Comparison of ENCODE assay signal across 1 cellular context in the genomic region with DNA sequence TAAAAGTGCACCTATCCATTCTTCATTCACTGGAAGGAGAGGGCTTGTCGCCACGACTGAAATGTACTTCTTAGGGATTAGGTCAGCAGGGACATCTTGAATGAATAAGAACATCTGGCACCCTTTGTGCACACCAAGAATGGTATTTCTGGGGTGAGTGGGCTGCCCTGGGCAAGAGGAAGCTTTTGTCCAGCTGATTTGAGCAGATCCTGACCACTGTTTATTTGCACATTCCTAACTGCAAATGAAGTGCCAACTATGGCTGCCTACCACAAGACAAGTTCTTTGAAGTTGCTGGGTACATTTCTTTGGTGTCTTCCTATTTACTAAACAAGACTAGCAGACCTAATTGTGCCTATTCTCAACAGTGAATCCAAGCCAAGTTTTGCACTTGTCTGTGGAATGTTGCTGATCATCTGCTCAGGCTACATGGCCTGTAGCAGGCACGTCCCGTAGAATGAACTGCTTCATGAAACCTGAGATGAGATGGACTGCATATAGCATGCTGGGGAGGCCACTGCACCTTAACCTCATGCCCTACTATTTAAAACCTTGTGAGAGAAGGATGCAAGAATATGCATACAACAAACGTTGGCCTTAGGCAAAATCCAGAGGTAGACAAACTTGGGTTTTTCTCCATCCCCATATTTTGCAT.
TF ChIP-seq lines count a peak whose summit lies in the region.

No MANE protein-coding gene starts in this region.

TF ChIP-seq in SK-N-SH treated with all-trans-retinoic acid at 6 μM for 48 hours, 23 proteins besides CTCF, POLR2A, EP300 and RAD21 (continued from another document):
- no peak for TF ChIP-seq GLIS3 (CRISPR knock-in tag; IDR thresholded peaks at IDR 0.05)
- no peak for TF ChIP-seq ZNF8 (CRISPR knock-in tag; IDR thresholded peaks at IDR 0.05)
- TF ChIP-seq, protein P1, sequence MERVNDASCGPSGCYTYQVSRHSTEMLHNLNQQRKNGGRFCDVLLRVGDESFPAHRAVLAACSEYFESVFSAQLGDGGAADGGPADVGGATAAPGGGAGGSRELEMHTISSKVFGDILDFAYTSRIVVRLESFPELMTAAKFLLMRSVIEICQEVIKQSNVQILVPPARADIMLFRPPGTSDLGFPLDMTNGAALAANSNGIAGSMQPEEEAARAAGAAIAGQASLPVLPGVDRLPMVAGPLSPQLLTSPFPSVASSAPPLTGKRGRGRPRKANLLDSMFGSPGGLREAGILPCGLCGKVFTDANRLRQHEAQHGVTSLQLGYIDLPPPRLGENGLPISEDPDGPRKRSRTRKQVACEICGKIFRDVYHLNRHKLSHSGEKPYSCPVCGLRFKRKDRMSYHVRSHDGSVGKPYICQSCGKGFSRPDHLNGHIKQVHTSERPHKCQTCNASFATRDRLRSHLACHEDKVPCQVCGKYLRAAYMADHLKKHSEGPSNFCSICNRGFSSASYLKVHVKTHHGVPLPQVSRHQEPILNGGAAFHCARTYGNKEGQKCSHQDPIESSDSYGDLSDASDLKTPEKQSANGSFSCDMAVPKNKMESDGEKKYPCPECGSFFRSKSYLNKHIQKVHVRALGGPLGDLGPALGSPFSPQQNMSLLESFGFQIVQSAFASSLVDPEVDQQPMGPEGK (CRISPR knock-in tag; IDR thresholded peaks at IDR 0.05; ENCODE audit: borderline replicate concordance) = no peak
- no peak for TF ChIP-seq ZC3H10 (CRISPR knock-in tag; IDR thresholded peaks at IDR 0.05)
- TF ChIP-seq PPARA (CRISPR knock-in tag; IDR thresholded peaks at IDR 0.05; ENCODE audit: borderline replicate concordance) = no peak
- no peak for TF ChIP-seq ISL1 (CRISPR knock-in tag; IDR thresholded peaks at IDR 0.05)
- TF ChIP-seq CSDC2 (CRISPR knock-in tag; IDR thresholded peaks at IDR 0.05) = no peak
- TF ChIP-seq TOX (CRISPR knock-in tag; IDR thresholded peaks at IDR 0.05; ENCODE audit: borderline replicate concordance) = no peak
- no peak for TF ChIP-seq TCF4 (CRISPR knock-in tag; IDR thresholded peaks at IDR 0.05; ENCODE audit: borderline replicate concordance)
- TF ChIP-seq ZFP30 (CRISPR knock-in tag; IDR thresholded peaks at IDR 0.05) = no peak
TF ChIP-seq in SK-N-SH treated with all-trans-retinoic acid at 6 μM for 48 hours: peak in this region for 0.
